ENCODE assay signal across 18 cellular contexts in the genomic region with DNA sequence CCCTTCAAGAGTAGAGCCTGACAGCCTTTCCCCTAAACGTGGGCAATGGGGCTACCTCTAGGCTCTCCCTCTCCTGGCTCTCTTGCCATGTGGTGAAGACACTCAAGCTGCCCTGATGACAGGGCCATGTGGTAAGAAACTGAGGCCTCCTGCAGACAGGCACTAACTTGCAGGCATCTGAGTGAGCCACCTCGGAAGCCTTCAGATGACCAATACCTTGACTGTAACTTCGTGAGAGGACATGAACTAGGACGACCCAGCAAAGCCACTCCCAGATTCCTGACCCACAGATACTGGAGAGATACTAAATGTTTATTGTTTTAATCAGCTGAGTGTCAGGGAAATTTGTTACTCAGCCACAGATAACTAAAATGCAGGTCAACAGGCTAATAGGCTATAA.
"Had no signal": no experiment of that assay in that cellular context is flagged by ENCODE, and none has a peak within 500 bp of the region (broad histone marks: within the 10 kb centered on the region; RNA-seq: fewer than 3 reads in every experiment).

No MANE protein-coding gene starts in this region.

- H3K9me3 ChIP-seq: tibial artery, uterus had no signal

- ATAC-seq: left ventricle myocardium superior; naive thymus-derived CD8-positive, alpha-beta T cell; stimulated activated naive B cell treated with anti-CD40 and anti-IgM and Interleukin-4, amounts not matched to agents 10 μg/mL and 1 μg/mL and 100 μg/mL, for 72 hours had no signal

- H3K9me3 Mint-ChIP-seq: stimulated activated naive B cell treated with anti-CD40 and anti-IgM and Interleukin-4, amounts not matched to agents 10 μg/mL and 1 μg/mL and 100 μg/mL, for 72 hours had no signal

- H3K4me1 Mint-ChIP-seq: naive thymus-derived CD8-positive, alpha-beta T cell; stimulated activated naive B cell treated with anti-CD40 and anti-IgM and Interleukin-4, amounts not matched to agents 10 μg/mL and 1 μg/mL and 100 μg/mL, for 72 hours had no signal

- H3K36me3 ChIP-seq: cardiac muscle cell, uterus had no signal

- DNase-seq: activated CD4-positive, alpha-beta T cell treated with anti-CD3 and anti-CD28 coated beads, Interleukin-2, amount 50 U/mL, for 4 hours; activated CD4-positive, CD25-positive, alpha-beta regulatory T cell treated with anti-CD3 and anti-CD28 coated beads, Interleukin-2, amount 50 U/mL, for 72 hours; activated naive CD4-positive, alpha-beta T cell treated with Interleukin-2 at 50 U/mL for 16 hours; activated T-cell treated with anti-CD3 and anti-CD28 coated beads for 4 hours; aorta; erythroblast; hippocampal formation; kidney glomerular epithelial cell; left ventricle myocardium superior; mesenchymal stem cell; naive thymus-derived CD8-positive, alpha-beta T cell; stimulated activated CD4-positive, alpha-beta T cell treated with anti-CD3 and anti-CD28 coated beads, Interleukin-15, amount 100 ng/mL, for 24 hours; stimulated activated CD4-positive, alpha-beta T cell treated with anti-CD3 and anti-CD28 coated beads, Interleukin-4, amount 100 ng/mL, for 1 hour; stimulated activated naive B cell treated with anti-CD40 and anti-IgM and Interleukin-4, amounts not matched to agents 10 μg/mL and 1 μg/mL and 100 μg/mL, for 72 hours; tibial artery; uterus had no signal

- H3K27ac ChIP-seq: cardiac muscle cell, parathyroid adenoma, tibial artery, uterus had no signal

- H3K27ac Mint-ChIP-seq: naive thymus-derived CD8-positive, alpha-beta T cell; stimulated activated naive B cell treated with anti-CD40 and anti-IgM and Interleukin-4, amounts not matched to agents 10 μg/mL and 1 μg/mL and 100 μg/mL, for 72 hours had no signal

- H3K27me3 Mint-ChIP-seq: naive thymus-derived CD8-positive, alpha-beta T cell; stimulated activated naive B cell treated with anti-CD40 and anti-IgM and Interleukin-4, amounts not matched to agents 10 μg/mL and 1 μg/mL and 100 μg/mL, for 72 hours had no signal

- H3K4me1 ChIP-seq: parathyroid adenoma, uterus had no signal

- H3K4me3 Mint-ChIP-seq: naive thymus-derived CD8-positive, alpha-beta T cell; stimulated activated naive B cell treated with anti-CD40 and anti-IgM and Interleukin-4, amounts not matched to agents 10 μg/mL and 1 μg/mL and 100 μg/mL, for 72 hours had no signal

- H3K27me3 ChIP-seq: cardiac muscle cell, tibial artery, uterus had no signal

- H3K79me2 ChIP-seq: parathyroid adenoma had no signal

- H3K4me3 ChIP-seq: cardiac muscle cell, tibial artery, uterus had no signal

- H2AFZ ChIP-seq: parathyroid adenoma had no signal
